In the genomic region with DNA sequence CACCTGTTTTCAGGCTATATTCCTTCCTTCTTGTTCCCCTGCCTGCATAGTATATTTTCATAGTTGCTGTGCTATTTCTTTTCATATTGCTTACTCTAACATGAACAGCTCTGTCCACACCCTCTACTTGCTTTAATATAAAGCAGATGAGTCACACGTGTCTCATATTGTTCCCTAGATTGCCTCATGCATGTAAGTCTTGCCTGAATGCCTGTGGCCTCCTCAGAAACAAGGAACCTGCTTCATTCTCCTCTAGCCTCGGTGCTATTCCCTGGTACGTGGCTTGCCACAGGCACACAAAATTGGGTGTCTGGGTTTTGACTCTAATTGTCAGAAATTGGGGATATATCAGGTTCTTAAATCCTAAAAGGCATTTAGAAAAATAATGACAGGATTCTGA, we compare ENCODE assay signal across 9 cellular contexts. TPM values are rescaled to one million over a fixed set of nuclear protein-coding genes. Genes with fewer than 3 reads are reported as not detected.
DNase-seq lines count a peak whose midpoint lies in the region; ATAC-seq, FAIRE-seq and TF ChIP-seq lines count a peak whose summit lies in the region.
"Had no signal": no experiment of that assay in that cellular context is flagged by ENCODE, and none has a peak within 500 bp of the region (broad histone marks: within the 10 kb centered on the region; RNA-seq: fewer than 3 reads in every experiment).

No MANE protein-coding gene starts in this region.

- peak; percentile 55 for DNase-seq in GM04503 (ENCODE audit: low read depth)
- DNase-seq in OCI-M1 (lab: John Stamatoyannopoulos, UW): peak; percentile 53
- no peak for DNase-seq in endothelial cell of umbilical vein (ENCODE audit: low read depth, low spot score)
- no peak for DNase-seq in gastrocnemius medialis
- DNase-seq in stimulated activated naive CD4-positive, alpha-beta T cell (lab: John Stamatoyannopoulos, UW): no peak

- CTCF ChIA-PET in endothelial cell of umbilical vein (lab: Charles Lee): interaction anchor here (0.7 to 1.7 kb wide), 8 partner anchors 14 to 95 kb away, joined by 3 to 6 read pairs (median 4); partner anchors contain the start of gene PKP1

- no peak overlapping the region for H3K9ac ChIP-seq in endothelial cell of umbilical vein (replicated peaks; ENCODE audit: extremely low read depth, insufficient read depth, low read length)

- H3K36me3 ChIP-seq in endothelial cell of umbilical vein (ENCODE audit: control insufficient read depth in 2 of 2, extremely low read depth in 1 of 2, insufficient read depth in 2 of 2, low read length in 2 of 2) (no peaks in the 10 kb centered on the region), gastrocnemius medialis (no peaks in the 10 kb centered on the region)

- no peak for FAIRE-seq in endothelial cell of umbilical vein (lab: Jason Lieb, UNC)

- POLR2A ChIA-PET in endothelial cell of umbilical vein (lab: Charles Lee): no interaction called here

- H3K9me3 ChIP-seq in endothelial cell of umbilical vein (replicated peaks; ENCODE audit: control insufficient read depth, insufficient read depth, low read length) (no peaks in the 10 kb centered on the region), gastrocnemius medialis (no peaks in the 10 kb centered on the region)

- in situ Hi-C loops in gastrocnemius medialis (cut with MboI; ENCODE audit: low sequenced_read_pairs in 4 of 4): loop anchor here (10.0 to 25.0 kb wide), 2 partner anchors 88 to 96 kb away; no protein-coding TSS in a partner anchor

- no peak overlapping the region for H2AFZ ChIP-seq in endothelial cell of umbilical vein (ENCODE audit: low read depth, low read length)

- no TSS peak for BruUV-seq in endothelial cell of umbilical vein (replicated peaks; lab: Mats Ljungman, UMichigan)

- TF ChIP-seq POLR2A in endothelial cell of umbilical vein (IDR thresholded peaks at IDR 0.05; ENCODE audit: low read depth, low read length) (no peak), gastrocnemius medialis (IDR thresholded peaks at IDR 0.05) (no peak)

- H3K4me3 ChIP-seq in endothelial cell of umbilical vein (replicated peaks in 1 of 3; ENCODE audit: insufficient read depth in 1 of 3, low read depth in 1 of 3, low read length in 3 of 3) (no peak overlapping the region), gastrocnemius medialis (no peak overlapping the region)

- H3K4me1 ChIP-seq in endothelial cell of umbilical vein (ENCODE audit: control insufficient read depth, extremely low read depth, insufficient read depth, low read length) (no peaks in the 10 kb centered on the region), gastrocnemius medialis (no peaks in the 10 kb centered on the region)

- TF ChIP-seq CTCF in endothelial cell of umbilical vein (IDR thresholded peaks at IDR 0.05; ENCODE audit: extremely low read depth in 1 of 2, insufficient read depth in 1 of 2, low read depth in 1 of 2, low read length in 2 of 2) (no peak), gastrocnemius medialis (IDR thresholded peaks at IDR 0.05 in 4 of 5, conservative IDR thresholded peaks at IDR 0.05 in 1 of 5) (no peak)

- H3K27ac ChIP-seq in endothelial cell of umbilical vein (ENCODE audit: insufficient read depth, low read depth, low read length) (no peak overlapping the region), gastrocnemius medialis (no peak overlapping the region)

- dilution Hi-C loops in endothelial cell of umbilical vein (cut with MboI; ENCODE audit: extremely low pct_ligation_motif_present, low sequenced_read_pairs): no loop called here

- H3K27me3 ChIP-seq in endothelial cell of umbilical vein (ENCODE audit: control insufficient read depth in 2 of 2, insufficient read depth in 2 of 2, low read length in 2 of 2) (peaks cover 0 to 4% of the 10 kb centered on the region in 2 experiments), gastrocnemius medialis (peaks cover 3 to 10% (median 3%) of the 10 kb centered on the region in 3 donors)

- ATAC-seq in gastrocnemius medialis (peak; percentile 61 to 83), HG02610 (IDR thresholded peaks at IDR 0.05; ENCODE audit: unreplicated experiment) (no peak), HG03378 (IDR thresholded peaks at IDR 0.05; ENCODE audit: unreplicated experiment) (no peak), GM21390 (IDR thresholded peaks at IDR 0.05; ENCODE audit: unreplicated experiment) (no peak)

- H3K9me1 ChIP-seq in endothelial cell of umbilical vein (replicated peaks; ENCODE audit: control insufficient read depth, extremely low read depth, insufficient read depth, low read length): no peaks in the 10 kb centered on the region

- H4K20me1 ChIP-seq in endothelial cell of umbilical vein (replicated peaks; ENCODE audit: control insufficient read depth, extremely low read depth, insufficient read depth, low read length): no peaks in the 10 kb centered on the region

- intact Hi-C loops in endothelial cell of umbilical vein (cut with micrococcal nuclease) (no loop called here), gastrocnemius medialis (cut with DNase I; ENCODE audit: low total_unique reads) (no loop called here)

- H3K79me2 ChIP-seq in endothelial cell of umbilical vein (ENCODE audit: control insufficient read depth, insufficient read depth, low read length): no peaks in the 10 kb centered on the region

- no peak overlapping the region for H3K4me2 ChIP-seq in endothelial cell of umbilical vein (ENCODE audit: insufficient read depth, low read length)

TF ChIP-seq in endothelial cell of umbilical vein, 7 proteins besides CTCF, POLR2A, EP300 and RAD21:
- TF ChIP-seq JUN (IDR thresholded peaks at IDR 0.05; ENCODE audit: borderline replicate concordance, insufficient read depth, insufficient read length, low read depth) (no peak), MYC (IDR thresholded peaks at IDR 0.05; ENCODE audit: low read depth, low read length) (no peak), GATA2 (IDR thresholded peaks at IDR 0.05; ENCODE audit: insufficient read depth, insufficient read length, low read depth, low read length) (no peak), MAX (IDR thresholded peaks at IDR 0.05; ENCODE audit: insufficient read depth, insufficient read length) (no peak), FOS (IDR thresholded peaks at IDR 0.05; ENCODE audit: borderline replicate concordance, insufficient read depth, low read length) (peak; percentile 66)
TF ChIP-seq in endothelial cell of umbilical vein: peak in this region for 1.

RNA-seq across cellular contexts. Expression of gene PKP1, which starts 16.5 kb away (rescaled TPM):
- total RNA-seq in endothelial cell of umbilical vein: not detected in 2 replicates
- polyA plus RNA-seq in endothelial cell of umbilical vein: 0.01 TPM in 1 of 2 replicates, not detected in the other
- not detected in 2 replicates for polyA plus RNA-seq in endothelial cell of umbilical vein (2011; cell fraction: cytosol; rRNA removed)
- not detected in 2 replicates for polyA plus RNA-seq in endothelial cell of umbilical vein (2011; cell fraction: nucleus; rRNA removed)
- not detected in 2 replicates for polyA plus RNA-seq in endothelial cell of umbilical vein (2012)
- polyA minus RNA-seq in endothelial cell of umbilical vein: not detected in 2 replicates
- polyA minus RNA-seq in endothelial cell of umbilical vein (2011; cell fraction: cytosol; rRNA and poly(A)+ RNA removed): not detected
- not detected in 2 replicates for polyA minus RNA-seq in endothelial cell of umbilical vein (2011; cell fraction: nucleus; rRNA and poly(A)+ RNA removed)
- 1 to 10 TPM in 3 of 4 donors, under 1 TPM in 1; 0.71 to 4.5 (median 1.2) TPM for total RNA-seq in gastrocnemius medialis
- total RNA-seq: lung microvascular endothelial cell had no signal

Comparison
In these comparisons a context has a peak if more than half of its experiments do, and no peak if none do; other contexts are left out.
1. DNase-seq: peak in GM04503 (single experiment) and OCI-M1 (single experiment); none in endothelial cell of umbilical vein (single experiment), gastrocnemius medialis (0 of 2) and stimulated activated naive CD4-positive, alpha-beta T cell (0 of 6).
2. ATAC-seq: peak in gastrocnemius medialis (2 of 2); none in HG02610 (single experiment), HG03378 (single experiment) and GM21390 (single experiment).